In genomic region chr17:17161121-17161520, GRCh38 we compare ENCODE assay signal across 26 cellular contexts.
"Had no signal": no experiment of that assay in that cellular context is flagged by ENCODE, and none has a peak within 500 bp of the region (broad histone marks: within the 10 kb centered on the region; RNA-seq: fewer than 3 reads in every experiment).

No MANE protein-coding gene starts in this region.

- H3K9ac ChIP-seq: neural progenitor cell, parathyroid adenoma had no signal

- H3K4me3 ChIP-seq: colonic mucosa, gastrocnemius medialis, heart left ventricle, hepatocyte, lung, neural progenitor cell, right lobe of liver, smooth muscle cell, stomach, tibial artery had no signal

- H3K27ac Mint-ChIP-seq: dendritic cell treated with granulocyte-macrophage colony-stimulating factor and Interleukin-4, amounts not matched to agents 40 ng/mL and 50 ng/mL, for 4 days; endodermal cell; memory B cell; nephron; neural progenitor cell; progenitor cell of endocrine pancreas; type B pancreatic cell had no signal

- H3K27me3 Mint-ChIP-seq: dendritic cell treated with granulocyte-macrophage colony-stimulating factor and Interleukin-4, amounts not matched to agents 40 ng/mL and 50 ng/mL, for 4 days; memory B cell; progenitor cell of endocrine pancreas; type B pancreatic cell had no signal

- H3K36me3 ChIP-seq: neural progenitor cell had no signal

- H3K9me3 ChIP-seq: colonic mucosa, gastrocnemius medialis, heart left ventricle, right lobe of liver, stomach, tibial artery had no signal

- H3K4me1 Mint-ChIP-seq: endodermal cell, memory B cell had no signal

- H3K27ac ChIP-seq: colonic mucosa, epithelial cell of prostate, hepatocyte, neural progenitor cell, parathyroid adenoma, right lobe of liver, stomach, tibial artery had no signal

- ATAC-seq: esophagus mucosa, gastrocnemius medialis, right lobe of liver had no signal

- H3K4me1 ChIP-seq: colonic mucosa, neural progenitor cell, parathyroid adenoma, stomach, tibial artery had no signal

- H3K9me3 Mint-ChIP-seq: dendritic cell treated with granulocyte-macrophage colony-stimulating factor and Interleukin-4, amounts not matched to agents 40 ng/mL and 50 ng/mL, for 4 days; endodermal cell; memory B cell; nephron; neural progenitor cell; type B pancreatic cell had no signal

- H3K27me3 ChIP-seq: colonic mucosa, gastrocnemius medialis, heart left ventricle, hepatocyte, neural progenitor cell, right lobe of liver, stomach, tibial artery had no signal

- H3K4me3 Mint-ChIP-seq: dendritic cell treated with granulocyte-macrophage colony-stimulating factor and Interleukin-4, amounts not matched to agents 40 ng/mL and 50 ng/mL, for 4 days; endodermal cell; memory B cell; nephron; neural progenitor cell; type B pancreatic cell had no signal

- DNase-seq: colonic mucosa; effector CD8-positive, alpha-beta T cell; endodermal cell; foreskin fibroblast; gastrocnemius medialis; right lobe of liver; stimulated activated CD4-positive, alpha-beta T cell treated with anti-CD3 and anti-CD28 coated beads, Interleukin-12 subunit alpha, Interleukin-12 subunit beta, amount 100 ng/mL, for 4 hours; stimulated activated CD4-positive, alpha-beta T cell treated with anti-CD3 and anti-CD28 coated beads, Interleukin-1b, Interleukin-23, amount 100 ng/mL, for 48 hours; stimulated activated CD4-positive, alpha-beta T cell treated with anti-CD3 and anti-CD28 coated beads, Interleukin-4, amount 100 ng/mL, for 1 hour; stimulated activated CD8-positive, alpha-beta memory T cell treated with anti-CD3 and anti-CD28 coated beads, Interleukin-4, amount 100 ng/mL, for 48 hours; stimulated activated naive CD4-positive, alpha-beta T cell treated with Interleukin-2 at 50 U/mL for 16 hours; stomach; tibial artery had no signal
